Comparison of ENCODE assay signal across 1 cellular context in the genomic region with DNA sequence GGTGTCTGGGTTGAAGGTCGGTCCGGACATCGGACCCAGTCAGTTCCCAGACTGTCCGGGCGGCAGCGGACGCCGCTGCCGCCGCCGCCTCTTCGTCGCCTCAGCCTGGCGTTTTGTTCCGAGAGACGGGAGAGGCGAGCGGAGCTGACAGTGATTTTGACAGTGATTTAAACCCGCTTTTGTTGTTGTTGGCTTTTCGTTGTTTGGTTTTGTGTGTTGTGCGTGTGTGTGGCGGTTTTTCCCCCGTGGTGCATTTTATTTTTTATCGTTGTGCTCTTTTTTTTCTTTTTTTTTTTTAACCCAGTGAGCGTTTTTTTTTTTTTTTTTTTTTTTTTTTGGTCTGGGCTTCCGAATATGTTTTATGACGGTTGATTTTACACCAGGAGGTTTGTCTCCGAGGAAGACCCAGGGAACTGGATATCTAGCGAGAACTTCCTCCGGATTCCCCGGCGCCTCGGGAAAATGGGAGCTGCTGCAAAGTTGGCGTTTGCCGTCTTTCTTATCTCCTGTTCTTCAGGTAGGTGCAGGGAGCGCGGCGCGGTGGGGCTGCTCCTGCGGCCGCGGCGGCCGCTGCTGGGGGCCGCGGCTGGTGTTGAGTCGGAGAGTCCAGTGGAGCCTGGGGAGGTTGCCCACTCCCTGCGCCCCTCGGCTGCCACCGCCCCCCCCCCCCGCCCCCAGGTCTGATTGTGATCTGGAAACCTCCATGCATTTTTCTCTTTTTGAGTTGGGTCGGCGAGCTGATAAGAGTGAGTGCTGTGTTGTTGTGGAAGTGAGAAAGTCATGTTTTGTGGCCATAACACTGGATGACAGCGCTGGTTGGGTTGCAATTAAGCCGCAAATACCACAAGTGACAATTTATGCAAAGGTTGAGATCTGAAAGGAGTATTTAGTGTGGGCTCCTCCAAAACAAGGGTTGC.
TF ChIP-seq lines count a peak whose summit lies in the region.

Gene ACVR2A (plus strand): TSS at position 339 of the 917 bp plus-strand sequence. CDS start 124 bp downstream, at position 463.

TF ChIP-seq in K562, 482 proteins besides CTCF, POLR2A, EP300 and RAD21 (continued from another document):
- TF ChIP-seq, protein P1, sequence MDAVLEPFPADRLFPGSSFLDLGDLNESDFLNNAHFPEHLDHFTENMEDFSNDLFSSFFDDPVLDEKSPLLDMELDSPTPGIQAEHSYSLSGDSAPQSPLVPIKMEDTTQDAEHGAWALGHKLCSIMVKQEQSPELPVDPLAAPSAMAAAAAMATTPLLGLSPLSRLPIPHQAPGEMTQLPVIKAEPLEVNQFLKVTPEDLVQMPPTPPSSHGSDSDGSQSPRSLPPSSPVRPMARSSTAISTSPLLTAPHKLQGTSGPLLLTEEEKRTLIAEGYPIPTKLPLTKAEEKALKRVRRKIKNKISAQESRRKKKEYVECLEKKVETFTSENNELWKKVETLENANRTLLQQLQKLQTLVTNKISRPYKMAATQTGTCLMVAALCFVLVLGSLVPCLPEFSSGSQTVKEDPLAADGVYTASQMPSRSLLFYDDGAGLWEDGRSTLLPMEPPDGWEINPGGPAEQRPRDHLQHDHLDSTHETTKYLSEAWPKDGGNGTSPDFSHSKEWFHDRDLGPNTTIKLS (IDR thresholded peaks at IDR 0.05; ENCODE audit: borderline replicate concordance, low read depth) = 0 out of 2 replicates have a peak, but pooled peaks have one; percentile 3
- peak; percentile 37; the same call in 1 of the 2 replicates for TF ChIP-seq CTBP1 (IDR thresholded peaks at IDR 0.05; ENCODE audit: borderline replicate concordance)
- TF ChIP-seq DNMT1 (IDR thresholded peaks at IDR 0.05) = no peak
- no peak for TF ChIP-seq ELF4 (CRISPR knock-in tag; IDR thresholded peaks at IDR 0.05)
- TF ChIP-seq, protein P2, sequence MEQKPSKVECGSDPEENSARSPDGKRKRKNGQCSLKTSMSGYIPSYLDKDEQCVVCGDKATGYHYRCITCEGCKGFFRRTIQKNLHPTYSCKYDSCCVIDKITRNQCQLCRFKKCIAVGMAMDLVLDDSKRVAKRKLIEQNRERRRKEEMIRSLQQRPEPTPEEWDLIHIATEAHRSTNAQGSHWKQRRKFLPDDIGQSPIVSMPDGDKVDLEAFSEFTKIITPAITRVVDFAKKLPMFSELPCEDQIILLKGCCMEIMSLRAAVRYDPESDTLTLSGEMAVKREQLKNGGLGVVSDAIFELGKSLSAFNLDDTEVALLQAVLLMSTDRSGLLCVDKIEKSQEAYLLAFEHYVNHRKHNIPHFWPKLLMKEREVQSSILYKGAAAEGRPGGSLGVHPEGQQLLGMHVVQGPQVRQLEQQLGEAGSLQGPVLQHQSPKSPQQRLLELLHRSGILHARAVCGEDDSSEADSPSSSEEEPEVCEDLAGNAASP (IDR thresholded peaks at IDR 0.05) = no peak
- peak; percentile 71; the same call in 1 of the 2 replicates for TF ChIP-seq BCOR (IDR thresholded peaks at IDR 0.05)
- no peak for TF ChIP-seq MEF2A (IDR thresholded peaks at IDR 0.05; ENCODE audit: control insufficient read depth, low read depth, low read length)
- no peak for TF ChIP-seq ZEB2 (IDR thresholded peaks at IDR 0.05)
- peak in 1 of 2 experiments; percentile 94; a peak in 2 of 4 replicates for TF ChIP-seq HDAC1 (IDR thresholded peaks at IDR 0.05)
